Comparison of ENCODE assay signal across 8 cellular contexts in genomic region chr2:23925702-23926288, GRCh38. TPM values are rescaled to one million over a fixed set of nuclear protein-coding genes. Genes with fewer than 3 reads are reported as not detected.
A peak's percentile ranks its signal among the peaks of the same experiment; 100 is the strongest.
DNase-seq lines count a peak whose midpoint lies in the region; ATAC-seq, FAIRE-seq and TF ChIP-seq lines count a peak whose summit lies in the region.

No MANE protein-coding gene starts in this region.

- WGBS in right cardiac atrium, result under 1% methylated on average over 13 of the region's 13 CpGs

- H3K9me3 ChIP-seq in DOHH2 (ENCODE audit: control insufficient read depth, insufficient read depth, low read length) (no peaks in the 10 kb centered on the region), right cardiac atrium (ENCODE audit: control insufficient read depth, low read length) (no peaks in the 10 kb centered on the region)

- H3K9ac ChIP-seq in rectal smooth muscle tissue (ENCODE audit: low read length), result peak overlapping the region; percentile 98

- peak; percentile 42 for DNase-seq in HTR-8/SVneo (ENCODE audit: insufficient read length, low spot score)
- peak; percentile 28 for DNase-seq in amniotic stem cell (lab: John Stamatoyannopoulos, UW)
- DNase-seq in right cardiac atrium, result peak; percentile 40 to 59 (median 57)
- no peak for DNase-seq in NCI-H2029 treated with DMSO at 0.1 percent for 48 hours (lab: John Stamatoyannopoulos, UW)

- peaks cover 75% of the 10 kb centered on the region for H3K79me2 ChIP-seq in DOHH2 (ENCODE audit: control insufficient read depth, low read length)

- ATAC-seq in GM21423 (IDR thresholded peaks at IDR 0.05; ENCODE audit: unreplicated experiment) (peak; percentile 56), SK-N-SH treated with all-trans-retinoic acid at 6 μM for 48 hours (peak; percentile 56), right cardiac atrium (peak; percentile 60 to 74)

- H3K4me3 ChIP-seq in DOHH2 (ENCODE audit: low read length), result peak overlapping the region; percentile 97
- peak overlapping the region; percentile 84 for H3K4me3 ChIP-seq in right cardiac atrium (ENCODE audit: low read length)
- H3K4me3 ChIP-seq in rectal smooth muscle tissue (ENCODE audit: low read length), result peak overlapping the region; percentile 93

- H4K20me1 ChIP-seq in DOHH2 (ENCODE audit: control insufficient read depth, insufficient read depth, low read depth, low read length), result peaks cover 5% of the 10 kb centered on the region; the same call in 1 of the 2 replicates

- no peak for TF ChIP-seq CTCF in DOHH2 (IDR thresholded peaks at IDR 0.05; ENCODE audit: low read depth, low read length, poor library complexity, severe bottlenecking)

- peak overlapping the region; percentile 89 for H3K4me2 ChIP-seq in DOHH2 (ENCODE audit: low read length)

- intact Hi-C loops in right cardiac atrium (cut with DNase I), result loop anchor here in 2 of 4 donors (10.0 kb wide), 1 partner anchor 159 kb away; the partner anchor contains the start of gene TP53I3 (in 2 of the 2)

- H3K4me1 ChIP-seq in DOHH2 (ENCODE audit: control insufficient read depth, low read length), result peaks cover 60% of the 10 kb centered on the region
- peaks cover 6% of the 10 kb centered on the region for H3K4me1 ChIP-seq in right cardiac atrium (ENCODE audit: control insufficient read depth, insufficient read depth, low read length)
- H3K4me1 ChIP-seq in rectal smooth muscle tissue (ENCODE audit: control insufficient read depth, insufficient read depth, low read length), result peaks cover 18% of the 10 kb centered on the region

- peaks cover 7% of the 10 kb centered on the region for H3K36me3 ChIP-seq in DOHH2 (ENCODE audit: control insufficient read depth, low read length)
- no peaks in the 10 kb centered on the region for H3K36me3 ChIP-seq in rectal smooth muscle tissue (ENCODE audit: control insufficient read depth, insufficient read depth, low read length)

- H3K27ac ChIP-seq in DOHH2 (ENCODE audit: low read depth, low read length) (peak overlapping the region; percentile 82), right cardiac atrium (ENCODE audit: low read length) (peak overlapping the region; percentile 59), rectal smooth muscle tissue (ENCODE audit: low read depth, low read length) (peak overlapping the region; percentile 99)

- H3K27me3 ChIP-seq in DOHH2 (ENCODE audit: control insufficient read depth, low read length), result no peaks in the 10 kb centered on the region
- no peaks in the 10 kb centered on the region for H3K27me3 ChIP-seq in right cardiac atrium (ENCODE audit: control insufficient read depth, insufficient read depth)
- H3K27me3 ChIP-seq in rectal smooth muscle tissue (ENCODE audit: control insufficient read depth, insufficient read depth, low read length), result no peaks in the 10 kb centered on the region

- no peak for FAIRE-seq in HTR-8/SVneo (lab: Jason Lieb, UNC)

- 0 out of 2 replicates have a peak, but pooled peaks cover 2% of the 10 kb centered on the region for H3F3A ChIP-seq in DOHH2 (ENCODE audit: control insufficient read depth, insufficient read depth)

- H3K9me2 ChIP-seq in DOHH2 (replicated peaks; ENCODE audit: control insufficient read depth, low read length), result no peaks in the 10 kb centered on the region

TF ChIP-seq in SK-N-SH treated with all-trans-retinoic acid at 6 μM for 48 hours, 23 proteins besides CTCF, POLR2A, EP300 and RAD21:
- TF ChIP-seq ISL1 (CRISPR knock-in tag; IDR thresholded peaks at IDR 0.05), result no peak
- TF ChIP-seq, protein P1, sequence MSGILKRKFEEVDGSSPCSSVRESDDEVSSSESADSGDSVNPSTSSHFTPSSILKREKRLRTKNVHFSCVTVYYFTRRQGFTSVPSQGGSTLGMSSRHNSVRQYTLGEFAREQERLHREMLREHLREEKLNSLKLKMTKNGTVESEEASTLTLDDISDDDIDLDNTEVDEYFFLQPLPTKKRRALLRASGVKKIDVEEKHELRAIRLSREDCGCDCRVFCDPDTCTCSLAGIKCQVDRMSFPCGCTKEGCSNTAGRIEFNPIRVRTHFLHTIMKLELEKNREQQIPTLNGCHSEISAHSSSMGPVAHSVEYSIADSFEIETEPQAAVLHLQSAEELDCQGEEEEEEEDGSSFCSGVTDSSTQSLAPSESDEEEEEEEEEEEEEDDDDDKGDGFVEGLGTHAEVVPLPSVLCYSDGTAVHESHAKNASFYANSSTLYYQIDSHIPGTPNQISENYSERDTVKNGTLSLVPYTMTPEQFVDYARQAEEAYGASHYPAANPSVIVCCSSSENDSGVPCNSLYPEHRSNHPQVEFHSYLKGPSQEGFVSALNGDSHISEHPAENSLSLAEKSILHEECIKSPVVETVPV (CRISPR knock-in tag; IDR thresholded peaks at IDR 0.05), result no peak
- TF ChIP-seq BACH2 (CRISPR knock-in tag; IDR thresholded peaks at IDR 0.05; ENCODE audit: borderline replicate concordance), result no peak
- no peak for TF ChIP-seq POU6F1 (CRISPR knock-in tag; IDR thresholded peaks at IDR 0.05; ENCODE audit: borderline replicate concordance, low read depth)
- TF ChIP-seq ZC3H10 (CRISPR knock-in tag; IDR thresholded peaks at IDR 0.05), result no peak
- no peak for TF ChIP-seq ZNF565 (CRISPR knock-in tag; conservative IDR thresholded peaks at IDR 0.05; ENCODE audit: low read depth)
- no peak for TF ChIP-seq PPARA (CRISPR knock-in tag; IDR thresholded peaks at IDR 0.05; ENCODE audit: borderline replicate concordance)
- TF ChIP-seq TCF4 (CRISPR knock-in tag; IDR thresholded peaks at IDR 0.05; ENCODE audit: borderline replicate concordance), result no peak
- no peak for TF ChIP-seq ZNF8 (CRISPR knock-in tag; IDR thresholded peaks at IDR 0.05)
- TF ChIP-seq ZFP30 (CRISPR knock-in tag; IDR thresholded peaks at IDR 0.05), result no peak
- TF ChIP-seq ARNTL (CRISPR knock-in tag; IDR thresholded peaks at IDR 0.05; ENCODE audit: borderline replicate concordance, low read depth), result no peak
- no peak for TF ChIP-seq SNAI2 (CRISPR knock-in tag; IDR thresholded peaks at IDR 0.05)
- no peak for TF ChIP-seq GLIS3 (CRISPR knock-in tag; IDR thresholded peaks at IDR 0.05)

RNA-seq across cellular contexts. Expression of gene ATAD2B, which starts 1.1 kb away (rescaled TPM):
- 10 to 100 TPM in 2 of 4 donors, 1 to 10 TPM in 2; 9.3 to 15.1 (median 10.3) TPM for total RNA-seq in right cardiac atrium
- 2.8 TPM for polyA plus RNA-seq in right cardiac atrium

RNA-seq across cellular contexts. Expression of gene UBXN2A, which starts 14.5 kb away (rescaled TPM):
- 10 to 100 TPM; 23.0 to 27.3 (median 25.0) TPM for total RNA-seq in right cardiac atrium
- polyA plus RNA-seq in right cardiac atrium, result 14.7 TPM
